In the genomic region with DNA sequence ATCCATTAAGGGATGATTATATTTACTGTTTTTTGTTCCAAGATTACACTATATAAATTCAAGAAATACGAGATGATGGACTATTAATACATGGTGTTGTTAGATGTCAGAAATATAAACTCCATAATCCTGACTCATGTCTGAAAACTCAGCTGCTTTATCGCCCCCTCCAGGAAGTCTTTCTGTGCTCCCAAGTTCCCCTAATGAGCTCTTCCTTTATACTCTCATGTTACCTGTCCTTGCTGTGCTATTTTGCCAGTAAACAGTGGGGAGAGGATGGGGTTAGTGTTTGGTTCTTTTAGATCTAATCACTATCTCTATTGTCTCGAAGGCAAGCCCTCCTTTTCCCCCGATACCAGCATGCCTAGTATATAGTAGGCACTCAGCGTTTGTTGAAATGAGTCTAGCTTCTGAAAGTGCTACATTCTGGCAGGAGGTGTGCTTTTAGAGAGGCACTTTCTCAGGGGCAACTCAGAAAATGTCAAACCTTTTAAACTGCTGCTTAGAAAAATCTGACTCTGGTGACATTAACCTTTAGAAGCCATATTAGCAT, we compare ENCODE assay signal across 8 cellular contexts. TPM values are rescaled to one million over a fixed set of nuclear protein-coding genes. Genes with fewer than 3 reads are reported as not detected.
A peak's percentile ranks its signal among the peaks of the same experiment; 100 is the strongest.
DNase-seq lines count a peak whose midpoint lies in the region; ATAC-seq and TF ChIP-seq lines count a peak whose summit lies in the region.

No MANE protein-coding gene starts in this region.

- DNase-seq in CD8-positive, alpha-beta T cell = no peak
- DNase-seq in left colon (no peak), foreskin melanocyte (no peak)

- no peak overlapping the region for H3K27ac Mint-ChIP-seq in CD8-positive, alpha-beta T cell

- POLR2A ChIA-PET in CD8-positive, alpha-beta T cell (lab: Charles Lee) = interaction anchor here (0.6 kb wide), 1 partner anchor 688 kb away, joined by 3 read pairs; no protein-coding TSS in a partner anchor

- no peaks in the 10 kb centered on the region for H3K36me3 ChIP-seq in CD8-positive, alpha-beta T cell (ENCODE audit: insufficient read depth, low read length)

- no peak overlapping the region for H3K4me3 ChIP-seq in CD8-positive, alpha-beta T cell (ENCODE audit: low read depth, low read length)

- CTCF ChIA-PET in CD8-positive, alpha-beta T cell (lab: Charles Lee) = interaction anchor here (0.9 to 1.5 kb wide), 5 partner anchors 10 to 1579 kb away, joined by 3 to 4 read pairs (median 3); no protein-coding TSS in a partner anchor

- no peaks in the 10 kb centered on the region for H3K36me3 Mint-ChIP-seq in CD8-positive, alpha-beta T cell

- no peaks in the 10 kb centered on the region for H3K4me1 ChIP-seq in CD8-positive, alpha-beta T cell (ENCODE audit: insufficient read depth, low read length)

- ATAC-seq in CD8-positive, alpha-beta T cell = peak; percentile 34
- ATAC-seq in GM21786 (IDR thresholded peaks at IDR 0.05; ENCODE audit: unreplicated experiment) (peak; percentile 61), SK-N-SH treated with all-trans-retinoic acid at 6 μM for 48 hours (peak; percentile 78), left colon (peak; percentile 42), HG02840 (IDR thresholded peaks at IDR 0.05; ENCODE audit: low FRiP score, unreplicated experiment) (no peak), GM19035 (IDR thresholded peaks at IDR 0.05; ENCODE audit: unreplicated experiment) (no peak), HG03045 (IDR thresholded peaks at IDR 0.05; ENCODE audit: unreplicated experiment) (no peak)

- no peaks in the 10 kb centered on the region for H3K9me3 ChIP-seq in CD8-positive, alpha-beta T cell (ENCODE audit: low read length)

- intact Hi-C loops in CD8-positive, alpha-beta T cell (cut with DNase I, micrococcal nuclease) = loop anchor here in 1 of 2 experiments (10.0 kb wide), 1 partner anchor 1576 kb away; no protein-coding TSS in a partner anchor
- intact Hi-C loops in left colon (cut with DNase I, micrococcal nuclease) = no loop called here

- H3K27me3 Mint-ChIP-seq in CD8-positive, alpha-beta T cell (ENCODE audit: low read depth) = no peaks in the 10 kb centered on the region

- H3K9me3 Mint-ChIP-seq in CD8-positive, alpha-beta T cell = no peaks in the 10 kb centered on the region

- no peak overlapping the region for H3K4me3 Mint-ChIP-seq in CD8-positive, alpha-beta T cell

- H3K27me3 ChIP-seq in CD8-positive, alpha-beta T cell (ENCODE audit: insufficient read depth, low read length) = no peaks in the 10 kb centered on the region

- no peak overlapping the region for H3K27ac ChIP-seq in CD8-positive, alpha-beta T cell (ENCODE audit: low read depth, low read length)

- peak; percentile 14 for TF ChIP-seq CTCF in CD8-positive, alpha-beta T cell (IDR thresholded peaks at IDR 0.05)

- no peaks in the 10 kb centered on the region for H3K4me1 Mint-ChIP-seq in CD8-positive, alpha-beta T cell (ENCODE audit: low read depth)

TF ChIP-seq in SK-N-SH treated with all-trans-retinoic acid at 6 μM for 48 hours, 23 proteins besides CTCF, POLR2A, EP300 and RAD21:
- TF ChIP-seq TOX (CRISPR knock-in tag; IDR thresholded peaks at IDR 0.05; ENCODE audit: borderline replicate concordance) (no peak), ZC3H10 (CRISPR knock-in tag; IDR thresholded peaks at IDR 0.05) (no peak), RARB (CRISPR knock-in tag; IDR thresholded peaks at IDR 0.05) (no peak), SNAI2 (CRISPR knock-in tag; IDR thresholded peaks at IDR 0.05) (no peak), ZFP3 (CRISPR knock-in tag; IDR thresholded peaks at IDR 0.05) (no peak), CSDC2 (CRISPR knock-in tag; IDR thresholded peaks at IDR 0.05) (no peak), ESRRG (CRISPR knock-in tag; IDR thresholded peaks at IDR 0.05) (no peak), BACH2 (CRISPR knock-in tag; IDR thresholded peaks at IDR 0.05; ENCODE audit: borderline replicate concordance) (no peak), CSRNP3 (CRISPR knock-in tag; IDR thresholded peaks at IDR 0.05) (no peak), ISL1 (CRISPR knock-in tag; IDR thresholded peaks at IDR 0.05) (no peak), ZNF70 (CRISPR knock-in tag; IDR thresholded peaks at IDR 0.05) (no peak), TCF4 (CRISPR knock-in tag; IDR thresholded peaks at IDR 0.05; ENCODE audit: borderline replicate concordance) (no peak), PPARA (CRISPR knock-in tag; IDR thresholded peaks at IDR 0.05; ENCODE audit: borderline replicate concordance) (no peak), OSR1 (CRISPR knock-in tag; IDR thresholded peaks at IDR 0.05) (no peak), TSHZ2 (CRISPR knock-in tag; IDR thresholded peaks at IDR 0.05) (no peak), ZNF8 (CRISPR knock-in tag; IDR thresholded peaks at IDR 0.05) (no peak), GLIS3 (CRISPR knock-in tag; IDR thresholded peaks at IDR 0.05) (no peak)
- TF ChIP-seq, protein P1, sequence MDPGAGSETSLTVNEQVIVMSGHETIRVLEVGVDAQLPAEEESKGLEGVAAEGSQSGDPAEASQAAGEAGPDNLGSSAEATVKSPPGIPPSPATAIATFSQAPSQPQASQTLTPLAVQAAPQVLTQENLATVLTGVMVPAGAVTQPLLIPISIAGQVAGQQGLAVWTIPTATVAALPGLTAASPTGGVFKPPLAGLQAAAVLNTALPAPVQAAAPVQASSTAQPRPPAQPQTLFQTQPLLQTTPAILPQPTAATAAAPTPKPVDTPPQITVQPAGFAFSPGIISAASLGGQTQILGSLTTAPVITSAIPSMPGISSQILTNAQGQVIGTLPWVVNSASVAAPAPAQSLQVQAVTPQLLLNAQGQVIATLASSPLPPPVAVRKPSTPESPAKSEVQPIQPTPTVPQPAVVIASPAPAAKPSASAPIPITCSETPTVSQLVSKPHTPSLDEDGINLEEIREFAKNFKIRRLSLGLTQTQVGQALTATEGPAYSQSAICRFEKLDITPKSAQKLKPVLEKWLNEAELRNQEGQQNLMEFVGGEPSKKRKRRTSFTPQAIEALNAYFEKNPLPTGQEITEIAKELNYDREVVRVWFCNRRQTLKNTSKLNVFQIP (CRISPR knock-in tag; IDR thresholded peaks at IDR 0.05; ENCODE audit: borderline replicate concordance, low read depth) = no peak
- TF ChIP-seq, protein P2, sequence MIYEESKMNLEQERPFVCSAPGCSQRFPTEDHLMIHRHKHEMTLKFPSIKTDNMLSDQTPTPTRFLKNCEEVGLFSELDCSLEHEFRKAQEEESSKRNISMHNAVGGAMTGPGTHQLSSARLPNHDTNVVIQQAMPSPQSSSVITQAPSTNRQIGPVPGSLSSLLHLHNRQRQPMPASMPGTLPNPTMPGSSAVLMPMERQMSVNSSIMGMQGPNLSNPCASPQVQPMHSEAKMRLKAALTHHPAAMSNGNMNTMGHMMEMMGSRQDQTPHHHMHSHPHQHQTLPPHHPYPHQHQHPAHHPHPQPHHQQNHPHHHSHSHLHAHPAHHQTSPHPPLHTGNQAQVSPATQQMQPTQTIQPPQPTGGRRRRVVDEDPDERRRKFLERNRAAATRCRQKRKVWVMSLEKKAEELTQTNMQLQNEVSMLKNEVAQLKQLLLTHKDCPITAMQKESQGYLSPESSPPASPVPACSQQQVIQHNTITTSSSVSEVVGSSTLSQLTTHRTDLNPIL (CRISPR knock-in tag; IDR thresholded peaks at IDR 0.05; ENCODE audit: low read depth) = no peak

RNA-seq across cellular contexts. Expression of gene BARD1, which starts 21.4 kb away (rescaled TPM):
- total RNA-seq in CD8-positive, alpha-beta T cell = 1 to 10 TPM; 3.4 to 4.0 TPM
- total RNA-seq in left colon = 10 to 100 TPM; 10.7 to 13.8 TPM

Comparison
In these comparisons a context has a peak if more than half of its experiments do, and no peak if none do; other contexts are left out.
1. ATAC-seq: peak in CD8-positive, alpha-beta T cell (single experiment), GM21786 (single experiment), SK-N-SH treated with all-trans-retinoic acid at 6 μM for 48 hours (single experiment) and left colon (single experiment); none in HG02840 (single experiment), GM19035 (single experiment) and HG03045 (single experiment).